20 cellular contexts compared by ENCODE assay signal in genomic region chr7:158275711-158276413, GRCh38.
DNase-seq lines count a peak whose midpoint lies in the region; ATAC-seq and TF ChIP-seq lines count a peak whose summit lies in the region.
"Had no signal": no experiment of that assay in that cellular context is flagged by ENCODE, and none has a peak within 500 bp of the region (broad histone marks: within the 10 kb centered on the region; RNA-seq: fewer than 3 reads in every experiment).

No MANE protein-coding gene starts in this region.

- intact Hi-C loops in sigmoid colon (cut with DNase I): no loop called here

- H3K4me3 Mint-ChIP-seq in nephron progenitor cell: no peak overlapping the region

- peaks cover 4% of the 10 kb centered on the region for H3K27me3 Mint-ChIP-seq in nephron progenitor cell (ENCODE audit: low read depth, poor library complexity)

- ATAC-seq in RWPE2 (ENCODE audit: low read depth) (no peak), HG03175 (IDR thresholded peaks at IDR 0.05; ENCODE audit: unreplicated experiment) (no peak), HG03457 (IDR thresholded peaks at IDR 0.05; ENCODE audit: unreplicated experiment) (no peak)

- H3K27ac ChIP-seq in RWPE2 (ENCODE audit: poor library complexity, severe bottlenecking) (no peak overlapping the region), sigmoid colon (no peak overlapping the region)
- H3K27ac ChIP-seq: PC-9, RWPE1 had no signal

- no peak overlapping the region for H3K27ac Mint-ChIP-seq in nephron progenitor cell

- peaks cover 17% of the 10 kb centered on the region for H3K9me3 Mint-ChIP-seq in nephron progenitor cell

- H3K4me3 ChIP-seq in H7 (ENCODE audit: insufficient read depth, low read depth, low read length): no peak overlapping the region
- H3K4me3 ChIP-seq in RWPE2 (ENCODE audit: severe bottlenecking): no peak overlapping the region
- no peak overlapping the region for H3K4me3 ChIP-seq in sigmoid colon
- H3K4me3 ChIP-seq: MG63, PC-9 had no signal

- no peak for TF ChIP-seq POLR2A in sigmoid colon (IDR thresholded peaks at IDR 0.05)

- TF ChIP-seq CTCF in RWPE2 (IDR thresholded peaks at IDR 0.05; ENCODE audit: poor library complexity, severe bottlenecking): no peak
- no peak for TF ChIP-seq CTCF in sigmoid colon (IDR thresholded peaks at IDR 0.05)
- TF ChIP-seq CTCF in nephron progenitor cell (IDR thresholded peaks at IDR 0.05): no peak

- TF ChIP-seq EP300 in sigmoid colon (IDR thresholded peaks at IDR 0.05): no peak

- DNase-seq in H7 (peak; percentile 38), RWPE2 (ENCODE audit: low spot score) (peak; percentile 32), mesenteric fat pad (ENCODE audit: low spot score) (peak; percentile 60), sigmoid colon (peak; percentile 40), nephron progenitor cell (no peak)
- DNase-seq: ACHN, C1 segment of cervical spinal cord, DMS79 treated with DMSO at 0.1 percent for 48 hours, IMR-90, Kasumi-1, MG63, NCI-H1048, NCI-H1436 treated with DMSO at 0.1 percent for 48 hours, NCI-H2029, NCI-H345, NCI-H524 treated with DMSO at 0.1 percent for 48 hours, PC-9 had no signal

- 92 to 93% methylated on average over 16 to 22 of the region's 22 CpGs for WGBS in sigmoid colon, 2 donors

- no peaks in the 10 kb centered on the region for H3K36me3 ChIP-seq in H7 (replicated peaks; ENCODE audit: control insufficient read depth, insufficient read depth, low read length)
- H3K36me3 ChIP-seq in RWPE2 (ENCODE audit: low read depth): no peaks in the 10 kb centered on the region
- H3K36me3 ChIP-seq in sigmoid colon: no peaks in the 10 kb centered on the region
- H3K36me3 ChIP-seq: MG63 had no signal

- no peaks in the 10 kb centered on the region for H3K36me3 Mint-ChIP-seq in nephron progenitor cell (ENCODE audit: low read depth)

- H3K4me1 ChIP-seq in RWPE2 (ENCODE audit: insufficient read depth, poor library complexity, severe bottlenecking) (no peaks in the 10 kb centered on the region), sigmoid colon (no peaks in the 10 kb centered on the region)

- H3K27me3 ChIP-seq in H7 (ENCODE audit: control insufficient read depth, insufficient read depth, low read length) (no peaks in the 10 kb centered on the region), RWPE2 (ENCODE audit: insufficient read depth, poor library complexity, severe bottlenecking) (no peaks in the 10 kb centered on the region), sigmoid colon (no peaks in the 10 kb centered on the region)

- H3K9me3 ChIP-seq in RWPE2 (ENCODE audit: severe bottlenecking) (no peaks in the 10 kb centered on the region), sigmoid colon (no peaks in the 10 kb centered on the region)
- H3K9me3 ChIP-seq: MG63 had no signal

- H3K4me1 Mint-ChIP-seq in nephron progenitor cell: peaks cover 9% of the 10 kb centered on the region
